In the genomic region with DNA sequence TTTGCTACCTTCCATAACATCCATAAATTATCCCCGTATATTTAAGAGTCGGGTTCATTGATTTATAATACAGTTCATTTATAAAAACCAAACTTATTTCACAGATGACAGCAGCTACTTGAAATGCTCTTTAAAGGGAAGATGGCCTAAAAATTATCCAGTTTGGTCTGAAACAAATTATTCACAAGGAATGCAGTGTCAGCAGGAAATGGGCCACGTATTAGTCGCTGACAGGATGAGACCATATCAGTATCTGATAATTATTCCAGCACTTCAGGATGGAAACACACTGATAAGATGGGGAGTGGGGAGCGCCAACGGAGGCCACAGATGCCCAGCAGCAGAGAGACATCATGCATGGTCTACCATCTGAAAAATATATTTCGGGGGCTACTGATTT, we compare ENCODE assay signal across 30 cellular contexts.
"Had no signal": no experiment of that assay in that cellular context is flagged by ENCODE, and none has a peak within 500 bp of the region (broad histone marks: within the 10 kb centered on the region; RNA-seq: fewer than 3 reads in every experiment).

No MANE protein-coding gene starts in this region.

- H3K4me1 ChIP-seq: adrenal gland, ascending aorta, breast epithelium, colonic mucosa, esophagus squamous epithelium, gastroesophageal sphincter, heart right ventricle had no signal

- ATAC-seq: activated CD4-positive, alpha-beta T cell treated with anti-CD3 and anti-CD28 coated beads for 36 hours; activated CD8-positive, alpha-beta memory T cell treated with anti-CD3 and anti-CD28 coated beads, Interleukin-2, amount 10 ng/mL, durations not matched to agents 7 days and 5 days; activated CD8-positive, alpha-beta T cell treated with anti-CD3 and anti-CD28 coated beads, Interleukin-2, amount 10 ng/mL, durations not matched to agents 7 days and 5 days; activated naive CD8-positive, alpha-beta T cell treated with anti-CD3 and anti-CD28 coated beads, Interleukin-2, amount 50 U/mL, for 24 hours; gastroesophageal sphincter; heart right ventricle had no signal

- H3K27ac ChIP-seq: adrenal gland, ascending aorta, breast epithelium, cardiac muscle cell, colonic mucosa, epithelial cell of prostate, esophagus squamous epithelium, gastroesophageal sphincter, heart right ventricle had no signal

- H3K9me3 ChIP-seq: adrenal gland, ascending aorta, breast epithelium, colonic mucosa, esophagus squamous epithelium had no signal

- H3K27me3 ChIP-seq: adrenal gland, ascending aorta, breast epithelium, colonic mucosa had no signal

- DNase-seq: activated CD4-positive, alpha-beta memory T cell treated with anti-CD3 and anti-CD28 coated beads for 36 hours; activated CD4-positive, alpha-beta T cell treated with anti-CD3 and anti-CD28 coated beads for 36 hours; activated CD4-positive, alpha-beta T cell treated with anti-CD3 and anti-CD28 coated beads, Interleukin-2, amount 10 ng/mL, durations not matched to agents 24 days and 14 days; activated CD4-positive, CD25-positive, alpha-beta regulatory T cell; activated CD4-positive, CD25-positive, alpha-beta regulatory T cell treated with anti-CD3 and anti-CD28 coated beads, Interleukin-2, amount 50 U/mL, for 72 hours; activated CD8-positive, alpha-beta memory T cell treated with anti-CD3 and anti-CD28 coated beads, Interleukin-2, amount 10 ng/mL, durations not matched to agents 7 days and 5 days; activated CD8-positive, alpha-beta memory T cell treated with anti-CD3 and anti-CD28 coated beads, Interleukin-2, amount 50 U/mL, for 4 hours; activated CD8-positive, alpha-beta T cell treated with anti-CD3 and anti-CD28 coated beads, Interleukin-2, amount 10 ng/mL, durations not matched to agents 7 days and 5 days; activated effector memory CD4-positive, alpha-beta T cell treated with anti-CD3 and anti-CD28 coated beads, Interleukin-2, amount 50 U/mL, for 16 hours; activated naive CD4-positive, alpha-beta T cell treated with anti-CD3 and anti-CD28 coated beads for 36 hours; activated naive CD8-positive, alpha-beta T cell treated with anti-CD3 and anti-CD28 coated beads for 36 hours; activated naive CD8-positive, alpha-beta T cell treated with anti-CD3 and anti-CD28 coated beads, Interleukin-2, amount 50 U/mL, for 24 hours; activated T-cell treated with anti-CD3 and anti-CD28 coated beads, Interleukin-2, amount 50 U/mL, for 1 hour; activated T-cell treated with anti-CD3 and anti-CD28 coated beads, Interleukin-2, amount 50 U/mL, for 48 hours; adrenal gland; central memory CD4-positive, alpha-beta T cell; cerebellar nuclear complex; colonic mucosa; effector CD8-positive, alpha-beta T cell; esophagus squamous epithelium; foreskin melanocyte; heart right ventricle; T-helper 2 cell had no signal

- H3K4me3 ChIP-seq: adrenal gland, ascending aorta, breast epithelium, cardiac muscle cell, colonic mucosa, esophagus squamous epithelium, gastroesophageal sphincter, heart right ventricle had no signal

- FAIRE-seq: endometrium, endothelial cell of umbilical vein had no signal

- H3K36me3 ChIP-seq: adrenal gland, ascending aorta, breast epithelium, cardiac muscle cell, colonic mucosa, esophagus squamous epithelium, gastroesophageal sphincter, heart right ventricle had no signal
